8 cellular contexts compared by ENCODE assay signal in genomic region chr18:623760-624620, GRCh38. TPM values are rescaled to one million over a fixed set of nuclear protein-coding genes. Genes with fewer than 3 reads are reported as not detected.
DNase-seq lines count a peak whose midpoint lies in the region; ATAC-seq and TF ChIP-seq lines count a peak whose summit lies in the region.

No MANE protein-coding gene starts in this region.

- ATAC-seq in HG03108 (IDR thresholded peaks at IDR 0.05; ENCODE audit: unreplicated experiment) (peak; percentile 54), GM21825 (IDR thresholded peaks at IDR 0.05; ENCODE audit: unreplicated experiment) (no peak)

- POLR2A ChIA-PET in activated CD4-positive, alpha-beta memory T cell treated with anti-CD3 and anti-CD28 coated beads, Interleukin-2, amount 10 ng/mL, durations not matched to agents 7 days and 5 days (lab: Charles Lee) = interaction anchor here (0.8 to 1.2 kb wide), 4 partner anchors 34 to 215 kb away, joined by 3 to 4 read pairs (median 3); no protein-coding TSS in a partner anchor

- H3K9me3 Mint-ChIP-seq in activated CD4-positive, alpha-beta memory T cell treated with anti-CD3 and anti-CD28 coated beads, Interleukin-2, amount 10 ng/mL, durations not matched to agents 7 days and 5 days = no peaks in the 10 kb centered on the region
- H3K9me3 Mint-ChIP-seq in mesothelial cell of epicardium = no peaks in the 10 kb centered on the region

- TF ChIP-seq CTCF in mesothelial cell of epicardium (IDR thresholded peaks at IDR 0.05; ENCODE audit: unreplicated experiment) = peak; percentile 70

- H3K36me3 Mint-ChIP-seq in activated CD4-positive, alpha-beta memory T cell treated with anti-CD3 and anti-CD28 coated beads, Interleukin-2, amount 10 ng/mL, durations not matched to agents 7 days and 5 days (ENCODE audit: low read depth) = no peaks in the 10 kb centered on the region
- H3K36me3 Mint-ChIP-seq in mesothelial cell of epicardium = peaks cover 44% of the 10 kb centered on the region

- H3K27me3 Mint-ChIP-seq in activated CD4-positive, alpha-beta memory T cell treated with anti-CD3 and anti-CD28 coated beads, Interleukin-2, amount 10 ng/mL, durations not matched to agents 7 days and 5 days = peaks cover 37% of the 10 kb centered on the region
- H3K27me3 Mint-ChIP-seq in mesothelial cell of epicardium (ENCODE audit: low read depth) = no peaks in the 10 kb centered on the region

- CTCF ChIA-PET in activated CD4-positive, alpha-beta memory T cell treated with anti-CD3 and anti-CD28 coated beads, Interleukin-2, amount 10 ng/mL, durations not matched to agents 7 days and 5 days (lab: Charles Lee) = interaction anchor here (0.6 to 6.8 kb wide), 24 partner anchors 8 to 216 kb away, joined by 3 to 83 read pairs (median 7); partner anchors contain the start of genes ENOSF1 and TYMS

- H3K4me1 Mint-ChIP-seq in activated CD4-positive, alpha-beta memory T cell treated with anti-CD3 and anti-CD28 coated beads, Interleukin-2, amount 10 ng/mL, durations not matched to agents 7 days and 5 days = no peaks in the 10 kb centered on the region
- no peaks in the 10 kb centered on the region for H3K4me1 Mint-ChIP-seq in mesothelial cell of epicardium

- H3K4me3 Mint-ChIP-seq in activated CD4-positive, alpha-beta memory T cell treated with anti-CD3 and anti-CD28 coated beads, Interleukin-2, amount 10 ng/mL, durations not matched to agents 7 days and 5 days = no peak overlapping the region
- no peak overlapping the region for H3K4me3 Mint-ChIP-seq in mesothelial cell of epicardium

- DNase-seq in GF-D8 (lab: John Stamatoyannopoulos, UW) (peak; percentile 30), NCI-H774 (lab: John Stamatoyannopoulos, UW) (peak; percentile 42), mesothelial cell of epicardium (ENCODE audit: low spot score in 2 of 2, unreplicated experiment in 2 of 2) (peak; percentile 45 to 69)
- DNase-seq in activated CD4-positive, alpha-beta memory T cell treated with anti-CD3 and anti-CD28 coated beads, Interleukin-2, amount 10 ng/mL, durations not matched to agents 7 days and 5 days = peak; percentile 69
- DNase-seq in effector CD8-positive, alpha-beta T cell (lab: John Stamatoyannopoulos, UW) = peak; percentile 19
- peak; percentile 30 to 43 for DNase-seq in stimulated activated CD8-positive, alpha-beta memory T cell treated with anti-CD3 and anti-CD28 coated beads, Interleukin-2, amount 100 ng/mL, for 48 hours (ENCODE audit: low read depth in 2 of 2)

- no peak overlapping the region for H3K27ac Mint-ChIP-seq in activated CD4-positive, alpha-beta memory T cell treated with anti-CD3 and anti-CD28 coated beads, Interleukin-2, amount 10 ng/mL, durations not matched to agents 7 days and 5 days
- H3K27ac Mint-ChIP-seq in mesothelial cell of epicardium = no peak overlapping the region

RNA-seq across cellular contexts. Expression of gene CLUL1, which starts 27.2 kb away (rescaled TPM):
- not detected for total RNA-seq in activated CD4-positive, alpha-beta memory T cell treated with anti-CD3 and anti-CD28 coated beads, Interleukin-2, amount 10 ng/mL, durations not matched to agents 7 days and 5 days
- 66.7 to 71.7 TPM (median 69.2 TPM) in 3 replicates for total RNA-seq in mesothelial cell of epicardium

RNA-seq across cellular contexts. Expression of gene TYMS, which starts 33.5 kb away (rescaled TPM):
- total RNA-seq in activated CD4-positive, alpha-beta memory T cell treated with anti-CD3 and anti-CD28 coated beads, Interleukin-2, amount 10 ng/mL, durations not matched to agents 7 days and 5 days = 100 to 1,000 TPM; 279 to 288 TPM
- 54.0 to 60.8 TPM (median 55.4 TPM) in 3 replicates for total RNA-seq in mesothelial cell of epicardium

RNA-seq across cellular contexts. Expression of gene CETN1, which starts 43.8 kb away (rescaled TPM):
- not detected for total RNA-seq in activated CD4-positive, alpha-beta memory T cell treated with anti-CD3 and anti-CD28 coated beads, Interleukin-2, amount 10 ng/mL, durations not matched to agents 7 days and 5 days
- not detected in 3 replicates for total RNA-seq in mesothelial cell of epicardium

Comparison
In these comparisons a context has a peak if more than half of its experiments do, and no peak if none do; other contexts are left out.
1. DNase-seq: peak in every context shown above with its lines; median percentile 69 in activated CD4-positive, alpha-beta memory T cell treated with anti-CD3 and anti-CD28 coated beads, Interleukin-2, amount 10 ng/mL, durations not matched to agents 7 days and 5 days; 57 in mesothelial cell of epicardium; 42 in NCI-H774; 36 in stimulated activated CD8-positive, alpha-beta memory T cell treated with anti-CD3 and anti-CD28 coated beads, Interleukin-2, amount 100 ng/mL, for 48 hours; 30 in GF-D8; 19 in effector CD8-positive, alpha-beta T cell.
2. RNA of gene CLUL1, which starts 27.2 kb away (total RNA-seq): 66.7 to 71.7 TPM in mesothelial cell of epicardium; not detected in activated CD4-positive, alpha-beta memory T cell treated with anti-CD3 and anti-CD28 coated beads, Interleukin-2, amount 10 ng/mL, durations not matched to agents 7 days and 5 days; every median in the first group is over 10 times any median in the second.